Comparison of ENCODE assay signal across 8 cellular contexts in the genomic region with DNA sequence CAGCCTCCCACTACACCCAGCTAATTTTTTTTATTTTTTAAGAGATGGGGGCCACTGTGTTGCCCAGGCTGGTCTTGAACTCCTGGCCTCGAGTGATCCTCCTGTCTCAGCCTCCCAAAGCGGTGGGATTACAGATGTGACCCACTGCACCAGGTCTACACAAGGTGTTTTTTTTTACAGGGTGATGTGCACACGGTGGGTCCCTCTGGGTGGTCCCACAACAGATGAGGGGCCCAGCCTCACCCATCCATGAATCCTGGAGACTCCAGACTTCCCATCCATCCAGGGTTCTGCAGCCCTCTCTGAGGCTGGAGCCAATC. TPM values are rescaled to one million over a fixed set of nuclear protein-coding genes. Genes with fewer than 3 reads are reported as not detected.
A peak's percentile ranks its signal among the peaks of the same experiment; 100 is the strongest.
DNase-seq lines count a peak whose midpoint lies in the region; ATAC-seq, FAIRE-seq and TF ChIP-seq lines count a peak whose summit lies in the region.

No MANE protein-coding gene starts in this region.

- DNase-seq in A549 (ENCODE audit: low read depth in 1 of 2, low spot score in 1 of 2) (no peak), mammary epithelial cell (no peak), NCI-H128 (lab: John Stamatoyannopoulos, UW; ENCODE audit: unreplicated experiment) (no peak), COR-L47 (lab: John Stamatoyannopoulos, UW) (no peak), HK-2 (ENCODE audit: unreplicated experiment) (no peak)

- CTCF ChIA-PET in A549 (lab: Yijun Ruan, JAX) (interaction anchor here (0.6 kb wide), 2 partner anchors 13 to 1104 kb away, joined by 3 read pairs; no protein-coding TSS in a partner anchor), mammary epithelial cell (lab: Charles Lee; ENCODE audit: low non-redundant PET) (no interaction called here)

- H3K27ac ChIP-seq in A549: peak overlapping the region; percentile 79 to 94
- no peak overlapping the region for H3K27ac ChIP-seq in HUES48 (ENCODE audit: low read depth, low read length)
- peak overlapping the region; percentile 63 for H3K27ac ChIP-seq in mammary epithelial cell (ENCODE audit: insufficient read depth, low read depth, low read length)
- H3K27ac ChIP-seq in muscle layer of duodenum (ENCODE audit: low read length): peak overlapping the region; percentile 51

- no peaks in the 10 kb centered on the region for H3K79me2 ChIP-seq in mammary epithelial cell (ENCODE audit: insufficient read depth, low read length)

- ATAC-seq in A549 (no peak), HG02623 (IDR thresholded peaks at IDR 0.05; ENCODE audit: unreplicated experiment) (no peak)

- no peak for FAIRE-seq in A549 (lab: Jason Lieb, UNC)

- no peak for TF ChIP-seq POLR2A in A549 (IDR thresholded peaks at IDR 0.05; ENCODE audit: low read length)

- peaks cover 63% of the 10 kb centered on the region for H3K27me3 ChIP-seq in HUES48 (ENCODE audit: control insufficient read depth, insufficient read depth, low read length)
- no peaks in the 10 kb centered on the region for H3K27me3 ChIP-seq in mammary epithelial cell (ENCODE audit: insufficient read depth, low read length)
- no peaks in the 10 kb centered on the region for H3K27me3 ChIP-seq in muscle layer of duodenum (ENCODE audit: low read depth, low read length)

- POLR2A ChIA-PET in A549 (lab: Yijun Ruan, JAX): interaction anchor here (0.6 to 1.4 kb wide), 9 partner anchors 8 to 102 kb away, joined by 3 to 10 read pairs (median 5); no protein-coding TSS in a partner anchor

- 77% methylated on average over 2 of the region's 3 CpGs for WGBS in A549 (ENCODE audit: missing lambda C conversion rate)
- 44% methylated on average over 3 of the region's 3 CpGs for WGBS in mammary epithelial cell (ENCODE audit: low coverage, missing lambda C conversion rate)

- BruUV-seq in mammary epithelial cell (replicated peaks; lab: Mats Ljungman, UMichigan): no TSS peak

- H3K4me2 ChIP-seq in A549: peak overlapping the region; percentile 85
- H3K4me2 ChIP-seq in mammary epithelial cell (ENCODE audit: insufficient read depth, low read depth, low read length): peak overlapping the region; percentile 98

- H3K9ac ChIP-seq in HUES48 (ENCODE audit: low read depth, low read length): 0 out of 2 replicates have a peak overlapping the region, but pooled peaks have one; percentile 30
- H3K9ac ChIP-seq in mammary epithelial cell (ENCODE audit: insufficient read depth, low read length): peak overlapping the region; percentile 51

- H3K36me3 ChIP-seq in HUES48 (ENCODE audit: control insufficient read depth, insufficient read depth, low read length) (no peaks in the 10 kb centered on the region), mammary epithelial cell (ENCODE audit: insufficient read depth, low read length) (no peaks in the 10 kb centered on the region), muscle layer of duodenum (ENCODE audit: control insufficient read depth in 1 of 2, insufficient read depth in 2 of 2, low read length in 2 of 2) (peaks cover 8 to 9% of the 10 kb centered on the region in 2 donors)

- H3K4me3 ChIP-seq in A549 (peak overlapping the region; percentile 76), HUES48 (ENCODE audit: low read depth, low read length) (peak overlapping the region; percentile 57), mammary epithelial cell (replicated peaks in 1 of 3; ENCODE audit: insufficient read depth in 1 of 3, low read depth in 2 of 3, low read length in 3 of 3) (peak overlapping the region; percentile 36 to 58 (median 36)), muscle layer of duodenum (ENCODE audit: low read depth in 1 of 2, low read length in 2 of 2) (no peak overlapping the region)

- no peaks in the 10 kb centered on the region for H3K9me3 ChIP-seq in A549
- H3K9me3 ChIP-seq in HUES48 (ENCODE audit: control insufficient read depth, insufficient read depth, low read length): no peaks in the 10 kb centered on the region
- H3K9me3 ChIP-seq in mammary epithelial cell (replicated peaks; ENCODE audit: insufficient read depth, low read length): no peaks in the 10 kb centered on the region
- no peaks in the 10 kb centered on the region for H3K9me3 ChIP-seq in muscle layer of duodenum (ENCODE audit: control insufficient read depth in 1 of 2, low read length in 2 of 2)

- no peak for TF ChIP-seq RAD21 in A549 (conservative IDR thresholded peaks at IDR 0.05 in 1 of 2, IDR thresholded peaks at IDR 0.05 in 1 of 2)

- H2AFZ ChIP-seq in mammary epithelial cell (ENCODE audit: low read depth, low read length): peak overlapping the region; percentile 90

- no peaks in the 10 kb centered on the region for H4K20me1 ChIP-seq in mammary epithelial cell (ENCODE audit: insufficient read depth, low read length)

- no peak for TF ChIP-seq EP300 in A549 (IDR thresholded peaks at IDR 0.05)

- dilution Hi-C loops in mammary epithelial cell (cut with HindIII; ENCODE audit: low sequenced_read_pairs): loop anchor here (5.0 to 10.0 kb wide), 2 partner anchors 37 to 181 kb away; no protein-coding TSS in a partner anchor

- H3K4me1 ChIP-seq in A549: peaks cover 19% of the 10 kb centered on the region; the same call in 1 of the 3 replicates
- no peaks in the 10 kb centered on the region for H3K4me1 ChIP-seq in HUES48 (ENCODE audit: control insufficient read depth, insufficient read depth, low read length)
- H3K4me1 ChIP-seq in mammary epithelial cell (ENCODE audit: insufficient read depth, low read length): peaks cover 2% of the 10 kb centered on the region
- H3K4me1 ChIP-seq in muscle layer of duodenum (ENCODE audit: control insufficient read depth in 1 of 2, insufficient read depth in 2 of 2, low read length in 2 of 2): peaks cover 0 to 24% of the 10 kb centered on the region in 2 donors

- in situ Hi-C loops in mammary epithelial cell (cut with MboI; ENCODE audit: low sequenced_read_pairs in 2 of 2): no loop called here

- TF ChIP-seq CTCF in A549 (IDR thresholded peaks at IDR 0.05) (no peak), mammary epithelial cell (conservative IDR thresholded peaks at IDR 0.05 in 1 of 2, IDR thresholded peaks at IDR 0.05 in 1 of 2; ENCODE audit: extremely low read depth in 1 of 2, insufficient read depth in 1 of 2, low read depth in 1 of 2, low read length in 2 of 2) (no peak)

- intact Hi-C loops in mammary epithelial cell (cut with micrococcal nuclease): no loop called here

TF ChIP-seq in A549, 52 proteins besides CTCF, POLR2A, EP300 and RAD21 (continues in another document):
- TF ChIP-seq GATA3 (IDR thresholded peaks at IDR 0.05; ENCODE audit: borderline replicate concordance) (no peak), ESRRA (IDR thresholded peaks at IDR 0.05; ENCODE audit: borderline replicate concordance, low read length) (no peak), SMC3 (IDR thresholded peaks at IDR 0.05) (no peak), POLR2AphosphoS2 (conservative IDR thresholded peaks at IDR 0.05; ENCODE audit: low read length) (no peak), SREBF2 (IDR thresholded peaks at IDR 0.05) (no peak), HEYL (CRISPR knock-in tag; IDR thresholded peaks at IDR 0.05) (no peak), JUN (IDR thresholded peaks at IDR 0.05) (no peak), EHF (CRISPR knock-in tag; IDR thresholded peaks at IDR 0.05) (no peak)
- TF ChIP-seq, protein P1, sequence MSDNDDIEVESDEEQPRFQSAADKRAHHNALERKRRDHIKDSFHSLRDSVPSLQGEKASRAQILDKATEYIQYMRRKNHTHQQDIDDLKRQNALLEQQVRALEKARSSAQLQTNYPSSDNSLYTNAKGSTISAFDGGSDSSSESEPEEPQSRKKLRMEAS (IDR thresholded peaks at IDR 0.05): no peak
- TF ChIP-seq, protein P2, sequence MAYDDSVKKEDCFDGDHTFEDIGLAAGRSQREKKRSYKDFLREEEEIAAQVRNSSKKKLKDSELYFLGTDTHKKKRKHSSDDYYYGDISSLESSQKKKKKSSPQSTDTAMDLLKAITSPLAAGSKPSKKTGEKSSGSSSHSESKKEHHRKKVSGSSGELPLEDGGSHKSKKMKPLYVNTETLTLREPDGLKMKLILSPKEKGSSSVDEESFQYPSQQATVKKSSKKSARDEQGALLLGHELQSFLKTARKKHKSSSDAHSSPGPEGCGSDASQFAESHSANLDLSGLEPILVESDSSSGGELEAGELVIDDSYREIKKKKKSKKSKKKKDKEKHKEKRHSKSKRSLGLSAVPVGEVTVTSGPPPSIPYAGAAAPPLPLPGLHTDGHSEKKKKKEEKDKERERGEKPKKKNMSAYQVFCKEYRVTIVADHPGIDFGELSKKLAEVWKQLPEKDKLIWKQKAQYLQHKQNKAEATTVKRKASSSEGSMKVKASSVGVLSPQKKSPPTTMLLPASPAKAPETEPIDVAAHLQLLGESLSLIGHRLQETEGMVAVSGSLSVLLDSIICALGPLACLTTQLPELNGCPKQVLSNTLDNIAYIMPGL (CRISPR knock-in tag; IDR thresholded peaks at IDR 0.05; ENCODE audit: borderline replicate concordance): no peak
- TF ChIP-seq, protein P3, sequence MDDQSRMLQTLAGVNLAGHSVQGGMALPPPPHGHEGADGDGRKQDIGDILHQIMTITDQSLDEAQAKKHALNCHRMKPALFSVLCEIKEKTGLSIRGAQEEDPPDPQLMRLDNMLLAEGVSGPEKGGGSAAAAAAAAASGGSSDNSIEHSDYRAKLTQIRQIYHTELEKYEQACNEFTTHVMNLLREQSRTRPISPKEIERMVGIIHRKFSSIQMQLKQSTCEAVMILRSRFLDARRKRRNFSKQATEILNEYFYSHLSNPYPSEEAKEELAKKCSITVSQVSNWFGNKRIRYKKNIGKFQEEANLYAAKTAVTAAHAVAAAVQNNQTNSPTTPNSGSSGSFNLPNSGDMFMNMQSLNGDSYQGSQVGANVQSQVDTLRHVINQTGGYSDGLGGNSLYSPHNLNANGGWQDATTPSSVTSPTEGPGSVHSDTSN (IDR thresholded peaks at IDR 0.05): no peak
- TF ChIP-seq, protein P4, sequence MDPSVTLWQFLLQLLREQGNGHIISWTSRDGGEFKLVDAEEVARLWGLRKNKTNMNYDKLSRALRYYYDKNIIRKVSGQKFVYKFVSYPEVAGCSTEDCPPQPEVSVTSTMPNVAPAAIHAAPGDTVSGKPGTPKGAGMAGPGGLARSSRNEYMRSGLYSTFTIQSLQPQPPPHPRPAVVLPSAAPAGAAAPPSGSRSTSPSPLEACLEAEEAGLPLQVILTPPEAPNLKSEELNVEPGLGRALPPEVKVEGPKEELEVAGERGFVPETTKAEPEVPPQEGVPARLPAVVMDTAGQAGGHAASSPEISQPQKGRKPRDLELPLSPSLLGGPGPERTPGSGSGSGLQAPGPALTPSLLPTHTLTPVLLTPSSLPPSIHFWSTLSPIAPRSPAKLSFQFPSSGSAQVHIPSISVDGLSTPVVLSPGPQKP (IDR thresholded peaks at IDR 0.05; ENCODE audit: low read depth, low read length): no peak

RNA-seq across cellular contexts. Expression of a gene that starts 0.6 kb away (rescaled TPM):
- polyA plus RNA-seq in A549 (2011; rRNA removed) (2.7 and 3.4 TPM in 2 replicates), A549 (2017; fragmentation: RNase III; extraction: RNeasy Plus Mini Kit Qiagen cat#74134 plus additional on column Dnase treatment) (6.0 to 7.0 TPM (median 6.9 TPM) in 3 replicates), mammary epithelial cell (0.15 TPM)
- 42.8 and 49.2 TPM in 2 replicates for polyA plus RNA-seq in A549 (2012; cell fraction: cytosol; rRNA removed)
- 130 and 150 TPM in 2 replicates for polyA plus RNA-seq in A549 (2012; cell fraction: nucleus; rRNA removed)
- polyA minus RNA-seq in A549 (2011; rRNA and poly(A)+ RNA removed): 1.8 and 3.2 TPM in 2 replicates
- total RNA-seq in mammary epithelial cell: under 1 TPM in 1 of 2 donors, not detected in 1; 0.99 TPM
- polyA minus RNA-seq in mammary epithelial cell: not detected

Comparison
In these comparisons a context has a peak if more than half of its experiments do, and no peak if none do; other contexts are left out.
1. H3K4me3 ChIP-seq: peak in A549 (single experiment), HUES48 (single experiment) and mammary epithelial cell (3 of 3); none in muscle layer of duodenum (0 of 2).